ENCODE assay signal across 32 cellular contexts in the genomic region with DNA sequence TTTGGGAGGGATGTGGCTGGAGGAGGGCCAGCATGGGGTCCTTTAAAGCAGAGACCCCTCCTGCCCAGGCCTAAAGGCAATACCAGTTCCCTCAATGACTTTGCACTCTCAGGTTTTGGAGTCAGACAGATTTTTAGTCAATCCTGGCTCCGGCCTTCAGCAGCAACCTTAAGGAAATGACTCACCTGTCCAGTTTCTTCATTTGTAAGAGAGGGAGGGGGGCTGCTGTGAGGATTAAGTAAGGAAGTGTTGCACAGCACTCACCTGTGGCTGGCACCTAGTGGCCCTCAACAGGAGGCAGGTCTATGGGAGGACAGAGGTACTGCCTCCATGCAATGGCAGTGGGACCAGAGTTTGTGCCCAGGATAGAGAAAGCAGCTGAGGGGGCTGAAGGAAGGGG. TPM values are rescaled to one million over a fixed set of nuclear protein-coding genes. Genes with fewer than 3 reads are reported as not detected.
"Had no signal": no experiment of that assay in that cellular context is flagged by ENCODE, and none has a peak within 500 bp of the region (broad histone marks: within the 10 kb centered on the region; RNA-seq: fewer than 3 reads in every experiment).

No MANE protein-coding gene starts in this region.

- H3K4me1 ChIP-seq: adrenal gland, body of pancreas, right lobe of liver, vagina had no signal

- H3K79me2 ChIP-seq: hepatocyte had no signal

- H3K36me3 ChIP-seq: adrenal gland, right lobe of liver, thoracic aorta, vagina had no signal

- H3K4me3 ChIP-seq: adrenal gland, body of pancreas, hepatocyte, right lobe of liver, thoracic aorta, vagina had no signal

- H2AFZ ChIP-seq: hepatocyte had no signal

- ATAC-seq: body of pancreas; effector memory CD8-positive, alpha-beta T cell; esophagus mucosa; left colon; naive thymus-derived CD8-positive, alpha-beta T cell; right lobe of liver; stimulated activated effector memory CD8-positive, alpha-beta T cell treated with anti-CD3 and anti-CD28 coated beads, Interleukin-12 subunit alpha, Interleukin-12 subunit beta, amount 100 ng/mL, for 72 hours had no signal

- DNase-seq: activated CD4-positive, alpha-beta memory T cell treated with anti-CD3 and anti-CD28 coated beads for 36 hours; activated CD4-positive, alpha-beta T cell treated with anti-CD3 and anti-CD28 coated beads, Interleukin-2, amount 10 ng/mL, durations not matched to agents 24 days and 14 days; activated CD4-positive, CD25-positive, alpha-beta regulatory T cell treated with anti-CD3 and anti-CD28 coated beads, Interleukin-2, amount 50 U/mL, for 72 hours; activated CD8-positive, alpha-beta memory T cell treated with anti-CD3 and anti-CD28 coated beads, Interleukin-2, amount 50 U/mL, for 4 hours; activated effector memory CD4-positive, alpha-beta T cell treated with anti-CD3 and anti-CD28 coated beads, Interleukin-2, amount 50 U/mL, for 16 hours; activated naive CD4-positive, alpha-beta T cell treated with anti-CD3 and anti-CD28 coated beads for 36 hours; activated naive CD8-positive, alpha-beta T cell treated with anti-CD3 and anti-CD28 coated beads for 36 hours; activated T-cell treated with anti-CD3 and anti-CD28 coated beads, Interleukin-2, amount 50 U/mL, for 1 hour; adrenal gland; aorta; body of pancreas; cortex of kidney; effector memory CD8-positive, alpha-beta T cell; foreskin melanocyte; glutamatergic neuron; left colon; naive thymus-derived CD8-positive, alpha-beta T cell; occipital lobe; right lobe of liver; stimulated activated CD4-positive, alpha-beta T cell treated with anti-CD3 and anti-CD28 coated beads, Interleukin-4, amount 100 ng/mL, for 1 hour; T-helper 2 cell; trophoblast cell had no signal

- H3K27ac ChIP-seq: adrenal gland, body of pancreas, hepatocyte, right lobe of liver, thoracic aorta, vagina had no signal

- H3K4me2 ChIP-seq: hepatocyte had no signal

- H3K27me3 ChIP-seq: adrenal gland, body of pancreas, hepatocyte, right lobe of liver, vagina had no signal

- H3K9me3 ChIP-seq: adrenal gland, body of pancreas, right lobe of liver, thoracic aorta, vagina had no signal

RNA-seq across cellular contexts. Expression of a gene that starts 13.7 kb away (rescaled TPM):
- total RNA-seq: activated CD4-positive, alpha-beta memory T cell treated with anti-CD3 and anti-CD28 coated beads for 36 hours; activated CD4-positive, alpha-beta T cell treated with anti-CD3 and anti-CD28 coated beads, Interleukin-2, amount 10 ng/mL, durations not matched to agents 24 days and 14 days; activated CD8-positive, alpha-beta memory T cell treated with anti-CD3 and anti-CD28 coated beads for 36 hours; activated naive CD4-positive, alpha-beta T cell treated with anti-CD3 and anti-CD28 coated beads for 36 hours; activated naive CD8-positive, alpha-beta T cell treated with anti-CD3 and anti-CD28 coated beads for 36 hours; activated T-helper 1 cell treated with anti-CD3 and anti-CD28 coated beads, Interleukin-12 subunit alpha, Interleukin-12 subunit beta, Interleukin-2, Interleukin-4 antibody, amounts not matched to agents 30 ng/mL and 10 ng/mL and 1 ng/mL, durations not matched to agents 14 hours and 24 hours and 36 hours; aorta; cardiac septum; chondrocyte; esophagus mucosa; lower leg skin; naive thymus-derived CD8-positive, alpha-beta T cell; right lobe of liver; thoracic aorta; vagina had no signal
- polyA plus RNA-seq: aorta; hepatocyte; naive thymus-derived CD8-positive, alpha-beta T cell had no signal
